In the genomic region with DNA sequence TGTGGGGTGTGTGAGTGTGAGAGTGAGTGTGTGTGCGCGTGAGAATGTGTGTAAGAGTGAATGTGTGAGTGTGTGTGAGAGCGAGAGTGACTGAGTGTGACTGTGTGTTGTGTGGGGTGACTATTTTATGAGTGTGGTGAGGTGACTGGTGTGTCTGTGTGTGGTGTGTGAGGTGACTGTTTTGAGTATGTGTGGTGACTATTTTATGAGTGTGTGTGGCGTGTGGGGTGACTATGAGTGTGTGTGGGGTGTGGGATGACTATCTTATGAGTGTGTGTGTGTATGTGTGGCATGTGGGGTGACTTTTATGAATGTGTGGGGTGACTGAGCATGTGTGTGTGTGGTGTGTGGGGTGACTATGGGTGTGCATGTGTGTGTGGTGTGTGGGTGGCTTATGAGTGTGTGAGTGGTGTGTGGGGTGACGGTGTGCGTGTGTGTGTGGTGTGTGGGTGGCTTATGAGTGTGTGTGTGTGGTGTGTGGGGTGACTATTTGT, we compare ENCODE assay signal across 13 cellular contexts.
DNase-seq lines count a peak whose midpoint lies in the region; ATAC-seq, FAIRE-seq and TF ChIP-seq lines count a peak whose summit lies in the region.
"Had no signal": no experiment of that assay in that cellular context is flagged by ENCODE, and none has a peak within 500 bp of the region (broad histone marks: within the 10 kb centered on the region; RNA-seq: fewer than 3 reads in every experiment).

No MANE protein-coding gene starts in this region.

- H3K79me2 ChIP-seq in trophoblast cell (ENCODE audit: control insufficient read depth, insufficient read depth, low read length, poor library complexity) = peaks cover 2% of the 10 kb centered on the region

- H3K23ac ChIP-seq in trophoblast cell (ENCODE audit: low read length) = peak overlapping the region; percentile 22

- in situ Hi-C loops in HAP-1 (cut with MboI; ENCODE audit: low sequenced_read_pairs) = no loop called here

- H2BK120ac ChIP-seq in trophoblast cell (ENCODE audit: insufficient read depth, low read length, poor library complexity) = no peak overlapping the region

- 100% methylated on average over 6 of the region's 6 CpGs for WGBS in trophoblast cell (ENCODE audit: extremely low coverage, insufficient coverage, insufficient read length)
- 75 to 88% (median 81%) methylated on average over 6 of the region's 6 CpGs for WGBS in small intestine, 3 donors

- POLR2A ChIA-PET in CD8-positive, alpha-beta memory T cell (lab: Charles Lee) = no interaction called here

- no peak overlapping the region for H2AFZ ChIP-seq in trophoblast cell (ENCODE audit: insufficient read depth, low read length, poor library complexity)
- H2AFZ ChIP-seq: GM23338 had no signal

- no peaks in the 10 kb centered on the region for H3K27me3 ChIP-seq in CD8-positive, alpha-beta memory T cell (ENCODE audit: insufficient read depth, low read length, poor library complexity, severe bottlenecking)
- no peaks in the 10 kb centered on the region for H3K27me3 ChIP-seq in HUES6 (ENCODE audit: control insufficient read depth, insufficient read depth, low read length)
- H3K27me3 ChIP-seq in breast epithelium = no peaks in the 10 kb centered on the region
- H3K27me3 ChIP-seq in trophoblast cell (ENCODE audit: insufficient read depth, low read length) = no peaks in the 10 kb centered on the region
- no peaks in the 10 kb centered on the region for H3K27me3 ChIP-seq in small intestine (ENCODE audit: control insufficient read depth in 2 of 2, insufficient read depth in 2 of 2, low read length in 2 of 2)
- H3K27me3 ChIP-seq in HAP-1 (ENCODE audit: low read depth) = no peaks in the 10 kb centered on the region
- H3K27me3 ChIP-seq: gastrocnemius medialis, tibial nerve had no signal

- H3K9me3 ChIP-seq in CD8-positive, alpha-beta memory T cell (ENCODE audit: low read length) = no peaks in the 10 kb centered on the region
- H3K9me3 ChIP-seq in HUES6 (ENCODE audit: control insufficient read depth, insufficient read depth, low read depth, low read length) (no peaks in the 10 kb centered on the region), breast epithelium (no peaks in the 10 kb centered on the region), trophoblast cell (ENCODE audit: insufficient read depth, low read depth, low read length) (no peaks in the 10 kb centered on the region), small intestine (ENCODE audit: control insufficient read depth, low read depth) (no peaks in the 10 kb centered on the region), HAP-1 (no peaks in the 10 kb centered on the region)
- H3K9me3 ChIP-seq: gastrocnemius medialis, tibial nerve had no signal

- no peak for TF ChIP-seq CTCF in breast epithelium (IDR thresholded peaks at IDR 0.05)

- no peak overlapping the region for H3K27ac Mint-ChIP-seq in CD8-positive, alpha-beta memory T cell
- H3K27ac Mint-ChIP-seq: GM23338 had no signal

- no peaks in the 10 kb centered on the region for H3K9me3 Mint-ChIP-seq in CD8-positive, alpha-beta memory T cell
- H3K9me3 Mint-ChIP-seq: GM23338 had no signal

- no peak for FAIRE-seq in small intestine (lab: Jason Lieb, UNC)

- no peak overlapping the region for H2AK5ac ChIP-seq in trophoblast cell (ENCODE audit: low read length)

- no peak overlapping the region for H3K4me3 Mint-ChIP-seq in CD8-positive, alpha-beta memory T cell
- H3K4me3 Mint-ChIP-seq: GM23338 had no signal

- no peak for ATAC-seq in HG02798 (IDR thresholded peaks at IDR 0.05; ENCODE audit: poor library complexity, unreplicated experiment)
- ATAC-seq: GM23338 had no signal

- no peak overlapping the region for H4K12ac ChIP-seq in trophoblast cell (ENCODE audit: low read depth, low read length)

- H3K4me1 Mint-ChIP-seq in CD8-positive, alpha-beta memory T cell = peaks cover 10 to 28% (median 15%) of the 10 kb centered on the region in 3 donors

- no peak overlapping the region for H3K4me3 ChIP-seq in CD8-positive, alpha-beta memory T cell (ENCODE audit: low read length)
- no peak overlapping the region for H3K4me3 ChIP-seq in HUES6 (ENCODE audit: low read depth, low read length)
- H3K4me3 ChIP-seq in breast epithelium = no peak overlapping the region
- no peak overlapping the region for H3K4me3 ChIP-seq in trophoblast cell (ENCODE audit: low read depth, low read length)
- no peak overlapping the region for H3K4me3 ChIP-seq in small intestine (ENCODE audit: low read depth in 1 of 2, low read length in 2 of 2)
- H3K4me3 ChIP-seq in HAP-1 = no peak overlapping the region
- H3K4me3 ChIP-seq: gastrocnemius medialis, GM23338, tibial nerve had no signal

- peaks cover 4% of the 10 kb centered on the region for H3K36me3 ChIP-seq in CD8-positive, alpha-beta memory T cell (ENCODE audit: insufficient read depth, low read length)
- H3K36me3 ChIP-seq in HUES6 (ENCODE audit: control insufficient read depth, insufficient read depth, low read length) (peaks cover 7% of the 10 kb centered on the region; the same call in 1 of the 2 replicates), breast epithelium (no peaks in the 10 kb centered on the region), trophoblast cell (ENCODE audit: control insufficient read depth in 1 of 2, insufficient read depth in 2 of 2, low read length in 2 of 2) (peaks cover 13 to 34% of the 10 kb centered on the region in 2 experiments), small intestine (ENCODE audit: control insufficient read depth in 2 of 2, insufficient read depth in 2 of 2, low read length in 2 of 2) (peaks cover 0 to 3% of the 10 kb centered on the region in 2 donors), HAP-1 (replicated peaks) (no peaks in the 10 kb centered on the region)
- H3K36me3 ChIP-seq: gastrocnemius medialis had no signal

- H4K91ac ChIP-seq in trophoblast cell (ENCODE audit: low read depth, low read length) = peak overlapping the region; percentile 1

- H3K9ac ChIP-seq in HUES6 (ENCODE audit: low read length) (no peak overlapping the region), trophoblast cell (ENCODE audit: low read length) (no peak overlapping the region)

- CTCF ChIA-PET in CD8-positive, alpha-beta memory T cell (lab: Charles Lee) = interaction anchor here (0.9 kb wide), 1 partner anchor 97 kb away, joined by 3 read pairs; no protein-coding TSS in a partner anchor

- intact Hi-C loops in breast epithelium (cut with DNase I; ENCODE audit: low total_unique reads) = no loop called here

- H3K4me1 ChIP-seq in CD8-positive, alpha-beta memory T cell (ENCODE audit: insufficient read depth, low read length) = peaks cover 12% of the 10 kb centered on the region
- H3K4me1 ChIP-seq in HUES6 (ENCODE audit: control insufficient read depth, insufficient read depth, low read length) (peaks cover 16% of the 10 kb centered on the region), breast epithelium (peaks cover 0 to 9% of the 10 kb centered on the region in 2 donors), trophoblast cell (ENCODE audit: control insufficient read depth in 1 of 2, insufficient read depth in 2 of 2, low read length in 2 of 2) (peaks cover 4 to 8% of the 10 kb centered on the region in 2 experiments), small intestine (ENCODE audit: control insufficient read depth in 2 of 2, insufficient read depth in 1 of 2, low read depth in 1 of 2, low read length in 1 of 2) (peaks cover 0 to 4% of the 10 kb centered on the region in 2 donors), HAP-1 (no peaks in the 10 kb centered on the region)

- H2BK12ac ChIP-seq in trophoblast cell (ENCODE audit: low read length) = no peak overlapping the region

- no peak for TF ChIP-seq POLR2A in breast epithelium (IDR thresholded peaks at IDR 0.05)

- H3K36me3 Mint-ChIP-seq in CD8-positive, alpha-beta memory T cell = peaks cover 0 to 25% (median 2%) of the 10 kb centered on the region in 3 donors

- H3K14ac ChIP-seq in trophoblast cell (ENCODE audit: low read length) = no peak overlapping the region

- H2BK5ac ChIP-seq in trophoblast cell (ENCODE audit: low read depth, low read length, poor library complexity) = no peak overlapping the region

- no peaks in the 10 kb centered on the region for H3K27me3 Mint-ChIP-seq in CD8-positive, alpha-beta memory T cell

- peak overlapping the region; percentile 74 for H3K27ac ChIP-seq in CD8-positive, alpha-beta memory T cell (ENCODE audit: low read depth, low read length)
- H3K27ac ChIP-seq in HUES6 (ENCODE audit: low read depth, low read length) (peak overlapping the region; percentile 38; the same call in 1 of the 2 replicates), breast epithelium (peak overlapping the region; percentile 59 to 79), trophoblast cell (ENCODE audit: low read depth, low read length) (no peak overlapping the region), small intestine (ENCODE audit: low read depth in 1 of 2, low read length in 1 of 2) (peak overlapping the region in 1 of 2 donors; percentile 57)
- H3K27ac ChIP-seq: gastrocnemius medialis had no signal

- DNase-seq in CD8-positive, alpha-beta memory T cell = no peak
- no peak for DNase-seq in breast epithelium (ENCODE audit: low spot score in 2 of 2)
- no peak for DNase-seq in trophoblast cell
- no peak for DNase-seq in DMS79 (lab: John Stamatoyannopoulos, UW)
- no peak for DNase-seq in small intestine
- no peak for DNase-seq in HAP-1 (ENCODE audit: low spot score in 2 of 2)
- DNase-seq: activated CD4-positive, CD25-positive, alpha-beta regulatory T cell treated with anti-CD3 and anti-CD28 coated beads, Interleukin-2, amount 50 U/mL, for 72 hours; gastrocnemius medialis; NCI-H187 treated with DMSO at 0.1 percent for 48 hours had no signal

- no peak overlapping the region for H3K4ac ChIP-seq in trophoblast cell (ENCODE audit: low read depth, low read length)

- peaks cover 7% of the 10 kb centered on the region for H3K79me1 ChIP-seq in trophoblast cell (ENCODE audit: low read length)

- peak overlapping the region; percentile 71 for H3K18ac ChIP-seq in trophoblast cell (ENCODE audit: low read length)

- no peak overlapping the region for H3K4me2 ChIP-seq in trophoblast cell (ENCODE audit: low read length)
- H3K4me2 ChIP-seq: GM23338 had no signal

- no peak overlapping the region for H4K8ac ChIP-seq in trophoblast cell (ENCODE audit: low read depth, low read length)
